ENCODE assay signal across 8 cellular contexts in genomic region chr4:10033191-10033881, GRCh38.
A peak's percentile ranks its signal among the peaks of the same experiment; 100 is the strongest.
DNase-seq lines count a peak whose midpoint lies in the region; ATAC-seq and TF ChIP-seq lines count a peak whose summit lies in the region.

No MANE protein-coding gene starts in this region.

- H3K36me3 ChIP-seq in brain microvascular endothelial cell (replicated peaks) = no peaks in the 10 kb centered on the region

- peaks cover 20% of the 10 kb centered on the region for H3K4me1 Mint-ChIP-seq in memory B cell

- H3K4me3 Mint-ChIP-seq in memory B cell = peak overlapping the region; percentile 60

- H3K27me3 ChIP-seq in brain microvascular endothelial cell (replicated peaks) = no peaks in the 10 kb centered on the region

- H3K4me3 ChIP-seq in brain microvascular endothelial cell (ENCODE audit: low read depth, low read length) = no peak overlapping the region

- ATAC-seq in HG03442 (IDR thresholded peaks at IDR 0.05; ENCODE audit: unreplicated experiment) (peak; percentile 53), memory B cell (ENCODE audit: low read depth) (peak; percentile 93), HG03432 (IDR thresholded peaks at IDR 0.05; ENCODE audit: unreplicated experiment) (no peak)

- peaks cover 2% of the 10 kb centered on the region for H3K27me3 Mint-ChIP-seq in memory B cell

- peak overlapping the region; percentile 87 for H3K27ac ChIP-seq in brain microvascular endothelial cell

- H3K27ac Mint-ChIP-seq in memory B cell = peak overlapping the region; percentile 36

- DNase-seq in AG08396 (ENCODE audit: low spot score) (peak; percentile 39), brain microvascular endothelial cell (peak; percentile 87), memory B cell (ENCODE audit: low spot score in 2 of 2) (no peak), GM13976 (ENCODE audit: low spot score) (no peak), iPS-NIHi11 (ENCODE audit: low spot score) (no peak)
- no peak for DNase-seq in stimulated activated naive CD4-positive, alpha-beta T cell (lab: John Stamatoyannopoulos, UW)

- in situ Hi-C loops in brain microvascular endothelial cell (cut with HindIII; ENCODE audit: low pct_ligation_motif_present, low sequenced_read_pairs) (no loop called here), GM13976 (cut with MboI; ENCODE audit: low sequenced_read_pairs, unreplicated experiment) (no loop called here)

- TF ChIP-seq CTCF in brain microvascular endothelial cell (IDR thresholded peaks at IDR 0.05; ENCODE audit: low read depth, low read length, missing control alignments) (no peak), GM13976 (IDR thresholded peaks at IDR 0.05; ENCODE audit: borderline replicate concordance, control extremely low read depth, extremely low read depth, insufficient read depth, missing control alignments) (no peak)

- H3K36me3 Mint-ChIP-seq in memory B cell = no peaks in the 10 kb centered on the region

- no peaks in the 10 kb centered on the region for H3K9me3 Mint-ChIP-seq in memory B cell

Comparison
In these comparisons a context has a peak if more than half of its experiments do, and no peak if none do; other contexts are left out.
1. DNase-seq: peak in AG08396 (single experiment) and brain microvascular endothelial cell (single experiment); none in memory B cell (0 of 2), GM13976 (single experiment), iPS-NIHi11 (single experiment) and stimulated activated naive CD4-positive, alpha-beta T cell (0 of 6).